In the genomic region with DNA sequence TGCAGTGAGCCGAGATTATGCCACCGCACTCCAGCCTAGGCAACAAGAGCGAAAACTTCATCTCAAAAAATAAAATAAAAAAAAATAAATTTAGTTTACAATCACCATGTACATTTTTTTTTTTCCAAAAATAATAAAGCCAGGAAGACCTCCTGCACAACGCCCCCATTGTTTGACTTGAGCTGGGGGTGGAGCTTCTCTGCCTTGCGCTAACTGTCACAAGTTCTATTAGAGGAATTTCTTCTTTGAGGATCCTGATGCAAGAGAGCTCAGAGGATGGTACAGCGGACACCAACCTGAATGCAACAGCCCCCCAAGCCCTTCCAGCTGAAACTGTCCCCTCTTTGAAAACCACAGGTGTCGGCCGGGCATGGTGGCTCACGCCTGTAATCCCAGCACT, we compare ENCODE assay signal across 25 cellular contexts.
"Had no signal": no experiment of that assay in that cellular context is flagged by ENCODE, and none has a peak within 500 bp of the region (broad histone marks: within the 10 kb centered on the region; RNA-seq: fewer than 3 reads in every experiment).

No MANE protein-coding gene starts in this region.

- H3K27ac ChIP-seq: heart right ventricle, hepatocyte, neural progenitor cell, neutrophil, parathyroid adenoma, psoas muscle, right lobe of liver, suprapubic skin, thoracic aorta, tibial artery, upper lobe of right lung had no signal

- H3K27me3 ChIP-seq: hepatocyte, neural progenitor cell, right lobe of liver had no signal

- ATAC-seq: heart right ventricle; left lobe of liver; natural killer cell; psoas muscle; right lobe of liver; stimulated activated effector memory CD8-positive, alpha-beta T cell treated with anti-CD3 and anti-CD28 coated beads, Interleukin-12 subunit alpha, Interleukin-12 subunit beta, amount 100 ng/mL, for 72 hours; upper lobe of right lung had no signal

- H3K4me1 ChIP-seq: parathyroid adenoma, psoas muscle, right lobe of liver, tibial artery, upper lobe of right lung had no signal

- H3K9me3 ChIP-seq: heart right ventricle, neutrophil, psoas muscle, right lobe of liver, suprapubic skin, thoracic aorta, tibial artery, upper lobe of right lung had no signal

- H3K36me3 ChIP-seq: heart right ventricle, neural progenitor cell, neutrophil, right lobe of liver, suprapubic skin, thoracic aorta, tibial artery, upper lobe of right lung had no signal

- DNase-seq: heart right ventricle; islet precursor cell; mesendoderm; naive B cell; natural killer cell; nephron progenitor cell; occipital lobe; psoas muscle; right lobe of liver; stimulated activated CD4-positive, alpha-beta T cell treated with anti-CD3 and anti-CD28 coated beads, Interleukin-12 subunit alpha, Interleukin-12 subunit beta, amount 100 ng/mL, for 4 hours; stimulated activated CD4-positive, alpha-beta T cell treated with anti-CD3 and anti-CD28 coated beads, Interleukin-15, amount 100 ng/mL, for 24 hours; stimulated activated CD4-positive, alpha-beta T cell treated with anti-CD3 and anti-CD28 coated beads, Interleukin-4, amount 100 ng/mL, for 24 hours; stimulated activated naive CD4-positive, alpha-beta T cell; tibial artery; trophoblast cell; upper lobe of right lung had no signal

- H3K4me3 ChIP-seq: heart right ventricle, hepatocyte, lung, neural progenitor cell, psoas muscle, right lobe of liver, suprapubic skin, thoracic aorta, tibial artery, upper lobe of right lung had no signal
